In the genomic region with DNA sequence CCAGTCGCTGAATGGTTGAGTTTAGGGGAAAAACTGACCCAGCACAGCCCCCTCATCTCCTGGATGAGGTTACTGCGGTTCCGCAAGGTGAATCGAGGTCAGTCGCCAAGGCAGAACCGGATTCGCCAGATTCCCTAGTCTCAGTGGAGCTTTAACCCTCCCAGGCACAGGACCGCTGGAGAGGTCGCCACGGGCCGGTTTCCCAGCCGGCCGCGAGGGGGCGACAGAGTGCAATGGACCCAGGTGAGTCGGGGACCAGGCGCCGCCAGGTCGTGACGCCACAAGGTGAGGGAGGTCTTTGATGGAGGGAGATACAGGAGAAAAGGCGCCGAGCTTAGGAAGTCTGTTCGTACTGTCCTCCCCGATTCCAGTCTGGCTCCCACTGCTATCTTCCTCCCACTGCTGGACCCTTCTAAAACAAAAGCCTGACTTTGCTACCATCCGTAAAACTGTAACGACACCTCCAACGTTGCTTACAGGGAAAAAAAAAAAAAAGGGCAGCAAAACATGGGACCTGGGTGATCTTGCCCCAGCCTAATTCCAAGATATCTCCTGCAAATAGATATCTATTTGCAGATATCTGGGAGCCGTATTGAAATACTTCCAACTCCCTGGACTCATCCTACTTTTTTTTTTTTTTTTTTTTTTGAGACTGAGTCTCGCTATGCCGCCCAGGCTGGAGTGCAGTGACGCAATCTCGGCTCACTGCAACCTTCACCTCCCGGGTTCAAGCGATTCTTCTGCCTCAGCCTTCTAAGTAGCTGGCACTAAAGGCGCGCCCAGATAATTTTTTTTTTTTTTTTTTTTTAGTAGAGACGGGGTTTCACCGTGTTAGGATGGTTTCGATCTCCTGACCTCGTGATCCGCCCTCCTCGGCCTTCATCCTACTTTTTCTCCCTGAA, we compare ENCODE assay signal across 9 cellular contexts. TPM values are rescaled to one million over a fixed set of nuclear protein-coding genes. Genes with fewer than 3 reads are reported as not detected.
A peak's percentile ranks its signal among the peaks of the same experiment; 100 is the strongest.
DNase-seq lines count a peak whose midpoint lies in the region; ATAC-seq and TF ChIP-seq lines count a peak whose summit lies in the region.
"Had no signal": no experiment of that assay in that cellular context is flagged by ENCODE, and none has a peak within 500 bp of the region (broad histone marks: within the 10 kb centered on the region; RNA-seq: fewer than 3 reads in every experiment).

No MANE protein-coding gene starts in this region.

- H3K27ac ChIP-seq in lower lobe of right lung: peak overlapping the region; percentile 91

- CTCF ChIA-PET in Calu3 (lab: Charles Lee): interaction anchor here (0.6 to 3.2 kb wide), 28 partner anchors 15 to 257 kb away, joined by 3 to 38 read pairs (median 4); a partner anchor contains a TSS
- CTCF ChIA-PET in activated CD8-positive, alpha-beta T cell treated with anti-CD3 and anti-CD28 coated beads for 36 hours (lab: Charles Lee): interaction anchor here (0.6 to 41.4 kb wide), 38 partner anchors 10 to 1092 kb away, joined by 3 to 1770 read pairs (median 4); a partner anchor contains a TSS

- no peaks in the 10 kb centered on the region for H3K9me3 Mint-ChIP-seq in Calu3 (ENCODE audit: low read depth, unreplicated experiment)
- no peaks in the 10 kb centered on the region for H3K9me3 Mint-ChIP-seq in activated CD8-positive, alpha-beta T cell treated with anti-CD3 and anti-CD28 coated beads for 36 hours

- H3K27me3 Mint-ChIP-seq in Calu3 (ENCODE audit: unreplicated experiment): no peaks in the 10 kb centered on the region
- H3K27me3 Mint-ChIP-seq in activated CD8-positive, alpha-beta T cell treated with anti-CD3 and anti-CD28 coated beads for 36 hours: no peaks in the 10 kb centered on the region

- ATAC-seq in HG03196 (IDR thresholded peaks at IDR 0.05; ENCODE audit: unreplicated experiment): peak; percentile 34
- peak; percentile 20 for ATAC-seq in activated CD8-positive, alpha-beta T cell treated with anti-CD3 and anti-CD28 coated beads for 36 hours
- ATAC-seq in lower lobe of right lung: peak; percentile 69 to 77
- ATAC-seq in GM18868 (IDR thresholded peaks at IDR 0.05; ENCODE audit: unreplicated experiment): no peak

- no peaks in the 10 kb centered on the region for H3K36me3 ChIP-seq in lower lobe of right lung

- peaks cover 41% of the 10 kb centered on the region for H3K36me3 Mint-ChIP-seq in Calu3 (ENCODE audit: insufficient read depth, unreplicated experiment)
- H3K36me3 Mint-ChIP-seq in activated CD8-positive, alpha-beta T cell treated with anti-CD3 and anti-CD28 coated beads for 36 hours (ENCODE audit: low read depth): no peaks in the 10 kb centered on the region

- peaks cover 44% of the 10 kb centered on the region for H3K4me1 ChIP-seq in lower lobe of right lung

- peak overlapping the region; percentile 89 for H3K4me3 Mint-ChIP-seq in Calu3 (ENCODE audit: low read depth, unreplicated experiment)
- peak overlapping the region; percentile 91 for H3K4me3 Mint-ChIP-seq in activated CD8-positive, alpha-beta T cell treated with anti-CD3 and anti-CD28 coated beads for 36 hours

- DNase-seq in Calu3: peak; percentile 99
- peak; percentile 65 for DNase-seq in NCI-H748 treated with DMSO at 0.1 percent for 48 hours (lab: John Stamatoyannopoulos, UW)
- DNase-seq in activated CD8-positive, alpha-beta T cell treated with anti-CD3 and anti-CD28 coated beads for 36 hours: peak; percentile 92
- peak; percentile 87 for DNase-seq in effector CD8-positive, alpha-beta T cell (lab: John Stamatoyannopoulos, UW)
- peak; percentile 92 for DNase-seq in lower lobe of right lung
- peak; percentile 73 to 93 (median 84) for DNase-seq in stimulated activated CD4-positive, alpha-beta T cell treated with anti-CD3 and anti-CD28 coated beads, TNF-alpha, amount 100 ng/mL, for 1 hour (ENCODE audit: low read depth in 3 of 3, low spot score in 1 of 3)

- H3K4me3 ChIP-seq in lower lobe of right lung: peak overlapping the region; percentile 79

- peak overlapping the region; percentile 87 for H3K27ac Mint-ChIP-seq in Calu3 (ENCODE audit: unreplicated experiment)
- peak overlapping the region; percentile 94 for H3K27ac Mint-ChIP-seq in activated CD8-positive, alpha-beta T cell treated with anti-CD3 and anti-CD28 coated beads for 36 hours

- no peaks in the 10 kb centered on the region for H3K27me3 ChIP-seq in lower lobe of right lung (ENCODE audit: low read depth)

- POLR2A ChIA-PET in activated CD8-positive, alpha-beta T cell treated with anti-CD3 and anti-CD28 coated beads for 36 hours (lab: Charles Lee): interaction anchor here (0.7 to 3.8 kb wide), 13 partner anchors 15 to 237 kb away, joined by 3 to 30 read pairs (median 7); a partner anchor contains a TSS

- no peaks in the 10 kb centered on the region for H3K9me3 ChIP-seq in lower lobe of right lung

- H3K4me1 Mint-ChIP-seq in Calu3 (ENCODE audit: low read depth, unreplicated experiment): peaks cover 19% of the 10 kb centered on the region
- peaks cover 48% of the 10 kb centered on the region for H3K4me1 Mint-ChIP-seq in activated CD8-positive, alpha-beta T cell treated with anti-CD3 and anti-CD28 coated beads for 36 hours (ENCODE audit: low read depth)

- intact Hi-C loops in Calu3 (cut with micrococcal nuclease; ENCODE audit: unreplicated experiment) (no loop called here), lower lobe of right lung (cut with DNase I) (no loop called here)
- intact Hi-C loops in activated CD8-positive, alpha-beta T cell treated with anti-CD3 and anti-CD28 coated beads for 36 hours (cut with micrococcal nuclease): no loop called here

- no TSS peak for BruUV-seq in Calu3 (replicated peaks; lab: Mats Ljungman, UMichigan)

- TF ChIP-seq CTCF in Calu3 (IDR thresholded peaks at IDR 0.05; ENCODE audit: unreplicated experiment) (peak; percentile 97), lower lobe of right lung (IDR thresholded peaks at IDR 0.05) (peak; percentile 98)
- TF ChIP-seq CTCF in activated CD8-positive, alpha-beta T cell treated with anti-CD3 and anti-CD28 coated beads for 36 hours (IDR thresholded peaks at IDR 0.05): peak; percentile 99

RNA-seq across cellular contexts. Expression of a gene that starts 1.4 kb away (rescaled TPM):
- 89.8 and 95.3 TPM in 2 replicates for total RNA-seq in Calu3 (2022)
- 10 to 100 TPM; 59.7 to 62.8 TPM for total RNA-seq in activated CD8-positive, alpha-beta T cell treated with anti-CD3 and anti-CD28 coated beads for 36 hours
- 64.8 TPM for total RNA-seq in lower lobe of right lung

RNA-seq across cellular contexts. Expression of a gene that starts 27.4 kb away (rescaled TPM):
- total RNA-seq in Calu3 (2022) (0.90 and 1.2 TPM in 2 replicates), lower lobe of right lung (1.9 TPM)
- total RNA-seq in activated CD8-positive, alpha-beta T cell treated with anti-CD3 and anti-CD28 coated beads for 36 hours: not detected
- total RNA-seq: activated CD8-positive, alpha-beta memory T cell treated with anti-CD3 and anti-CD28 coated beads for 36 hours had no signal

RNA-seq across cellular contexts. Expression of a gene that starts 32.2 kb away (rescaled TPM):
- total RNA-seq in Calu3 (2022) (13.0 and 17.6 TPM in 2 replicates), lower lobe of right lung (34.8 TPM)
- 100 to 1,000 TPM; 122 to 128 TPM for total RNA-seq in activated CD8-positive, alpha-beta T cell treated with anti-CD3 and anti-CD28 coated beads for 36 hours

RNA-seq across cellular contexts. Expression of a gene that starts 47.0 kb away (rescaled TPM):
- 156 and 162 TPM in 2 replicates for total RNA-seq in Calu3 (2022)
- total RNA-seq in activated CD8-positive, alpha-beta T cell treated with anti-CD3 and anti-CD28 coated beads for 36 hours: under 1 TPM; 0.59 to 0.72 TPM
- total RNA-seq in lower lobe of right lung: 46.0 TPM

RNA-seq across cellular contexts. Expression of a gene that starts 51.3 kb away (rescaled TPM):
- 18.4 and 21.4 TPM in 2 replicates for total RNA-seq in Calu3 (2022)
- 10 to 100 TPM; 51.3 to 51.5 TPM for total RNA-seq in activated CD8-positive, alpha-beta T cell treated with anti-CD3 and anti-CD28 coated beads for 36 hours
- total RNA-seq in lower lobe of right lung: 3.9 TPM
